Comparison of ENCODE assay signal across 9 cellular contexts in the genomic region with DNA sequence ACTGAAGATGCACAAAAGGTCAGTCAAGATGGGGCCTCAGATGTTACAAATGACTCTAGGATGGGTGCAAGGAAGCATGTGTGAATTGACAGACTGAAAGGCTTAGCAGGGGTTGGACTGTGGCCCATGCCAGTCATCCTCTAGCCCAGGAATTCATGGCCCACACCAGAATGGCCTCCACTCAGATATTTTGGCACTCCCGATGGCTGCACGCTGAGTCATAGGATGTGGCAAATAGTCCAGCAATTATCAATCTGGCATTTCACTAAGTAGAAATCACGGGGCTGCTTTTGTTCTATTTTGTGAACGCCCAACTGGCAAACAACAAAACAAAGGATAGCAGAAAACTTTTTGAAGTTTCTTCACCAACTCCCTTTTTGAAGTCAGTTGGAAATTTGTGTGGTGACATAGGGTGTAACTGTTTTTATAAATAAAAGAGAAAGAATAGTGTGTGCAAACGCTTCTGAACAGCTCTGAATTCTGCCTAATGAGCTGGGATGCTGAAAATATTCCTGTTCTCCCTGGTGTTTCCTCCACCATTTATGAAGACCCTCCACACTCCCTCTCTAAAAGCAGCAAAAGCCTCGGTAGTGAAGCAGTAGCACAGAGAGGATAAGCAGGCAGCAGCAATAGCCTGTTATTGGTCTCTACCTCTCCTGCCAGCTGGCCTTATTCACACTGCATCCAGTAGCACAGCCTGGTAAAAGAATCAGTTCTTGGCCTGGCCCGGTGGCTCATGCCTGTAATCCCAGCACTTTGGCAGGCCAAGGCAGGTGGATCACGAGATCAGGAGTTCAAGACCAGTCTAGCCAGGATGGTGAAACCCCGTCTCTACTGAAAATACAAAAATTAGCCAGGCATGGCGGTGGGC.
A peak's percentile ranks its signal among the peaks of the same experiment; 100 is the strongest.
DNase-seq lines count a peak whose midpoint lies in the region; ATAC-seq and TF ChIP-seq lines count a peak whose summit lies in the region.
"Had no signal": no experiment of that assay in that cellular context is flagged by ENCODE, and none has a peak within 500 bp of the region (broad histone marks: within the 10 kb centered on the region; RNA-seq: fewer than 3 reads in every experiment).

No MANE protein-coding gene starts in this region.

- H4K20me1 ChIP-seq in osteoblast (ENCODE audit: insufficient read depth, low read length) = no peaks in the 10 kb centered on the region

- H3K4me3 ChIP-seq in osteoblast (ENCODE audit: insufficient read depth, low read length) = peak overlapping the region; percentile 33

- H3K36me3 ChIP-seq in osteoblast (ENCODE audit: insufficient read depth, low read length) = no peaks in the 10 kb centered on the region

- no peaks in the 10 kb centered on the region for H3K9me3 ChIP-seq in osteoblast (ENCODE audit: low read depth, low read length)

- H3K4me1 ChIP-seq in osteoblast (ENCODE audit: insufficient read depth, low read length) = peaks cover 10% of the 10 kb centered on the region

- POLR2A ChIA-PET in RWPE1 (lab: Yijun Ruan, JAX; ENCODE audit: low non-redundant PET) = no interaction called here

- DNase-seq in DMS 273 (lab: John Stamatoyannopoulos, UW; ENCODE audit: unreplicated experiment) (peak; percentile 83), RWPE1 (ENCODE audit: low spot score) (peak; percentile 73), fibroblast of peridontal ligament (ENCODE audit: extremely low read depth) (peak; percentile 80), osteoblast (ENCODE audit: insufficient read length, low spot score, missing footprints) (peak; percentile 55), NCI-H1930 (lab: John Stamatoyannopoulos, UW) (no peak), GM10266 (ENCODE audit: extremely low spot score) (no peak)
- DNase-seq: activated CD4-positive, alpha-beta memory T cell treated with anti-CD3 and anti-CD28 coated beads for 36 hours had no signal

- H2AFZ ChIP-seq in osteoblast (ENCODE audit: low read length) = peak overlapping the region; percentile 87

- H3K27ac ChIP-seq in RWPE1 (peak overlapping the region; percentile 91), osteoblast (ENCODE audit: low read depth, low read length) (peak overlapping the region; percentile 60)

- no peak for ATAC-seq in GM21423 (IDR thresholded peaks at IDR 0.05; ENCODE audit: unreplicated experiment)
- no peak for ATAC-seq in HG02973 (IDR thresholded peaks at IDR 0.05; ENCODE audit: unreplicated experiment)

- H3K79me2 ChIP-seq in osteoblast (ENCODE audit: insufficient read depth, low read length) = no peaks in the 10 kb centered on the region

- CTCF ChIA-PET in RWPE1 (lab: Yijun Ruan, JAX) = interaction anchor here (0.8 kb wide), 1 partner anchor 1652 kb away, joined by 3 read pairs; no protein-coding TSS in a partner anchor

- TF ChIP-seq CTCF in RWPE1 (conservative IDR thresholded peaks at IDR 0.05; ENCODE audit: low read depth) (no peak), osteoblast (IDR thresholded peaks at IDR 0.05; ENCODE audit: extremely low read depth, low read depth, low read length) (no peak), GM10266 (IDR thresholded peaks at IDR 0.05; ENCODE audit: control insufficient read depth, insufficient read depth, low read depth, missing control alignments) (no peak)

- peak overlapping the region; percentile 74 for H3K4me2 ChIP-seq in osteoblast (ENCODE audit: insufficient read depth, low read length)

- no peaks in the 10 kb centered on the region for H3K27me3 ChIP-seq in osteoblast (ENCODE audit: insufficient read depth, low read length)

Comparison
In these comparisons a context has a peak if more than half of its experiments do, and no peak if none do; other contexts are left out.
1. DNase-seq: peak in DMS 273 (single experiment), RWPE1 (single experiment), fibroblast of peridontal ligament (single experiment) and osteoblast (single experiment); none in NCI-H1930 (0 of 2) and GM10266 (single experiment).